36 cellular contexts compared by ENCODE assay signal in genomic region chr3:139180489-139180888, GRCh38.
"Had no signal": no experiment of that assay in that cellular context is flagged by ENCODE, and none has a peak within 500 bp of the region (broad histone marks: within the 10 kb centered on the region; RNA-seq: fewer than 3 reads in every experiment).

No MANE protein-coding gene starts in this region.

- DNase-seq: Karpas-422, Kasumi-1, MG63, MM.1S, MV-4-11, NCI-H1048, NCI-H1092, NCI-H1092 treated with DMSO at 0.1 percent for 48 hours, NCI-H1105, NCI-H1105 treated with DMSO at 0.1 percent for 48 hours, NCI-H1417, NCI-H1417 treated with DMSO at 0.1 percent for 48 hours, NCI-H1436, NCI-H1436 treated with DMSO at 0.1 percent for 48 hours, NCI-H146, NCI-H1694, NCI-H1694 treated with DMSO at 0.1 percent for 48 hours, NCI-H187, NCI-H187 treated with DMSO at 0.1 percent for 48 hours, NCI-H1930, NCI-H2029, NCI-H2029 treated with DMSO at 0.1 percent for 48 hours, NCI-H2081, NCI-H2081 treated with DMSO at 0.1 percent for 48 hours, NCI-H2107, NCI-H2171, NCI-H2171 treated with DMSO at 0.1 percent for 48 hours, NCI-H2227 treated with DMSO at 0.1 percent for 48 hours, NCI-H226, NCI-H345, NCI-H446, NCI-H446 treated with DMSO at 0.1 percent for 48 hours, NCI-H510A, NCI-H510A treated with DMSO at 0.1 percent for 48 hours, NCI-H524, NCI-H524 treated with DMSO at 0.1 percent for 48 hours had no signal

- H3K4me3 ChIP-seq: MG63 had no signal

- H3K36me3 ChIP-seq: MG63 had no signal

- H3K9me3 ChIP-seq: MG63 had no signal

- H3K27me3 ChIP-seq: MG63 had no signal
